ENCODE assay signal across 27 cellular contexts in genomic region chr9:98020471-98021145, GRCh38. TPM values are rescaled to one million over a fixed set of nuclear protein-coding genes. Genes with fewer than 3 reads are reported as not detected.
DNase-seq lines count a peak whose midpoint lies in the region; ATAC-seq and TF ChIP-seq lines count a peak whose summit lies in the region.
"Had no signal": no experiment of that assay in that cellular context is flagged by ENCODE, and none has a peak within 500 bp of the region (broad histone marks: within the 10 kb centered on the region; RNA-seq: fewer than 3 reads in every experiment).

No MANE protein-coding gene starts in this region.

- TF ChIP-seq POLR2A in transverse colon (IDR thresholded peaks at IDR 0.05), result no peak

- intact Hi-C loops in heart right ventricle (cut with DNase I) (loop anchor here in 1 of 10 donors (10.0 kb wide), 1 partner anchor 86 kb away; the partner anchor contains the start of gene HEMGN), left ventricle myocardium superior (cut with micrococcal nuclease) (no loop called here), transverse colon (cut with DNase I; ENCODE audit: low total_unique reads) (no loop called here)

- WGBS in heart right ventricle, 2 donors, result 93 to 95% methylated on average over 8 of the region's 8 CpGs
- 96% methylated on average over 8 of the region's 8 CpGs; no CpG with 5 or more reads in 1 of the 2 donors for WGBS in transverse colon (ENCODE audit: low coverage in 1 of 2), 2 donors

- H3K27me3 ChIP-seq in heart right ventricle (no peaks in the 10 kb centered on the region), transverse colon (no peaks in the 10 kb centered on the region)
- H3K27me3 ChIP-seq: foreskin keratinocyte, hepatocyte, upper lobe of right lung had no signal

- no peak overlapping the region for H3K4me3 Mint-ChIP-seq in nephron progenitor cell
- H3K4me3 Mint-ChIP-seq: CD4-positive, alpha-beta T cell; immature natural killer cell; nephron; T-helper 17 cell had no signal

- H3K36me3 ChIP-seq in heart right ventricle (peaks cover 0 to 49% (median 17%) of the 10 kb centered on the region in 9 donors), transverse colon (peaks cover 0 to 13% (median 4%) of the 10 kb centered on the region in 4 donors)

- peaks cover 33% of the 10 kb centered on the region for H3K4me1 Mint-ChIP-seq in nephron progenitor cell
- H3K4me1 Mint-ChIP-seq: immature natural killer cell, nephron had no signal

- peak overlapping the region; percentile 61 for H3K27ac Mint-ChIP-seq in nephron progenitor cell
- H3K27ac Mint-ChIP-seq: nephron, T-helper 17 cell had no signal

- H3K4me1 ChIP-seq in heart right ventricle, result peaks cover 0 to 52% (median 23%) of the 10 kb centered on the region in 9 donors
- H3K4me1 ChIP-seq in transverse colon, result peaks cover 0 to 11% (median 7%) of the 10 kb centered on the region in 4 donors
- H3K4me1 ChIP-seq: foreskin keratinocyte, upper lobe of right lung had no signal

- H3K9me3 ChIP-seq in heart right ventricle (no peaks in the 10 kb centered on the region), transverse colon (no peaks in the 10 kb centered on the region)
- H3K9me3 ChIP-seq: upper lobe of right lung had no signal

- H3K9me3 Mint-ChIP-seq in nephron progenitor cell, result no peaks in the 10 kb centered on the region
- H3K9me3 Mint-ChIP-seq: CD4-positive, alpha-beta T cell; immature natural killer cell; nephron had no signal

- H3K27ac ChIP-seq in heart right ventricle (peak overlapping the region in 6 of 10 donors; percentile 19 to 85 (median 66)), transverse colon (peak overlapping the region in 3 of 4 donors; percentile 67 to 75 (median 70))
- H3K27ac ChIP-seq: 22Rv1, foreskin keratinocyte, upper lobe of right lung had no signal

- peak; percentile 24 for DNase-seq in DMS 273 (lab: John Stamatoyannopoulos, UW; ENCODE audit: unreplicated experiment)
- DNase-seq in DMS 273 treated with DMSO at 0.1 percent for 48 hours (lab: John Stamatoyannopoulos, UW), result no peak
- DNase-seq in heart right ventricle, result no peak
- no peak for DNase-seq in left ventricle myocardium superior
- DNase-seq in nephron progenitor cell, result no peak
- no peak for DNase-seq in transverse colon
- no peak for DNase-seq in DMS153 (lab: John Stamatoyannopoulos, UW)
- DNase-seq: activated CD4-positive, alpha-beta T cell treated with anti-CD3 and anti-CD28 coated beads for 4 hours; activated gamma-delta T cell treated with Interleukin-2 at 50 U/mL for 16 hours; anterior cingulate cortex; CD4-positive, alpha-beta T cell; cortex of kidney; foreskin keratinocyte; GF-D8; immature natural killer cell; NCI-H1048; NCI-H187; NCI-H524 treated with DMSO at 0.1 percent for 48 hours; stimulated activated CD4-positive, alpha-beta T cell treated with anti-CD3 and anti-CD28 coated beads, Interleukin-4, amount 100 ng/mL, for 4 hours; T-helper 17 cell; upper lobe of right lung had no signal

- in situ Hi-C loops in transverse colon (cut with MboI; ENCODE audit: low pct_ligation_motif_present in 1 of 4, low pct_unique_long_range_greater_than_20kb in 1 of 4, low sequenced_read_pairs in 3 of 4), result no loop called here

- peaks cover 35% of the 10 kb centered on the region for H3K36me3 Mint-ChIP-seq in nephron progenitor cell (ENCODE audit: low read depth)

- no peak overlapping the region for H3K4me3 ChIP-seq in heart right ventricle
- H3K4me3 ChIP-seq in transverse colon, result no peak overlapping the region
- H3K4me3 ChIP-seq: hepatocyte, upper lobe of right lung had no signal

- no peak for TF ChIP-seq EP300 in transverse colon (IDR thresholded peaks at IDR 0.05; ENCODE audit: low read depth)

- no peak for TF ChIP-seq CTCF in heart right ventricle (IDR thresholded peaks at IDR 0.05)
- no peak for TF ChIP-seq CTCF in nephron progenitor cell (IDR thresholded peaks at IDR 0.05)
- no peak for TF ChIP-seq CTCF in transverse colon (IDR thresholded peaks at IDR 0.05)

- H3K27me3 Mint-ChIP-seq in nephron progenitor cell (ENCODE audit: low read depth, poor library complexity), result peaks cover 2% of the 10 kb centered on the region
- H3K27me3 Mint-ChIP-seq: CD4-positive, alpha-beta T cell; T-helper 17 cell had no signal

- no peak for ATAC-seq in heart right ventricle
- no peak for ATAC-seq in left ventricle myocardium superior
- no peak for ATAC-seq in HG03520 (IDR thresholded peaks at IDR 0.05; ENCODE audit: unreplicated experiment)
- ATAC-seq: esophagus mucosa, foreskin keratinocyte, sciatic nerve, T-helper 17 cell, upper lobe of right lung had no signal

RNA-seq across cellular contexts. Expression of gene NANS, which starts 35.9 kb away (rescaled TPM):
- total RNA-seq in heart right ventricle, result 10 to 100 TPM; 20.0 to 43.7 (median 30.0) TPM
- 100 to 1,000 TPM in 1 of 2 donors, 10 to 100 TPM in 1; 38.3 to 141 TPM for polyA plus RNA-seq in heart right ventricle
- total RNA-seq in left ventricle myocardium superior, result 35.9 TPM
- total RNA-seq in transverse colon, result 100 to 1,000 TPM in 3 of 4 donors, 10 to 100 TPM in 1; 86.6 to 319 (median 269) TPM

RNA-seq across cellular contexts. Expression of gene ANP32B, which starts 37.5 kb away (rescaled TPM):
- total RNA-seq in heart right ventricle (10 to 100 TPM; 48.2 to 68.2 (median 56.9) TPM), left ventricle myocardium superior (49.1 TPM), transverse colon (10 to 100 TPM; 37.4 to 65.6 (median 43.0) TPM)
- 10 to 100 TPM; 67.8 to 69.3 TPM for polyA plus RNA-seq in heart right ventricle
